ENCODE assay signal across 20 cellular contexts in genomic region chr1:9872430-9873165, GRCh38. TPM values are rescaled to one million over a fixed set of nuclear protein-coding genes. Genes with fewer than 3 reads are reported as not detected.
DNase-seq lines count a peak whose midpoint lies in the region; ATAC-seq, FAIRE-seq and TF ChIP-seq lines count a peak whose summit lies in the region.
"Had no signal": no experiment of that assay in that cellular context is flagged by ENCODE, and none has a peak within 500 bp of the region (broad histone marks: within the 10 kb centered on the region; RNA-seq: fewer than 3 reads in every experiment).

No MANE protein-coding gene starts in this region.

- ATAC-seq in K562 (no peak), GM21515 (IDR thresholded peaks at IDR 0.05; ENCODE audit: unreplicated experiment) (no peak), GM18907 (IDR thresholded peaks at IDR 0.05; ENCODE audit: unreplicated experiment) (no peak)
- ATAC-seq: left lobe of liver had no signal

- H3K36me3 Mint-ChIP-seq in neural progenitor cell = no peaks in the 10 kb centered on the region
- H3K36me3 Mint-ChIP-seq: naive B cell had no signal

- H2AFZ ChIP-seq in K562 (ENCODE audit: low read depth, low read length) (no peak overlapping the region), neural progenitor cell (replicated peaks) (no peak overlapping the region)

- POLR2A ChIA-PET in K562 (lab: Yijun Ruan, JAX) = interaction anchor here (0.5 to 2.3 kb wide), 9 partner anchors 10 to 339 kb away, joined by 3 to 17 read pairs (median 3); no protein-coding TSS in a partner anchor

- WGBS in K562 (ENCODE audit: insufficient coverage, low coverage, missing lambda C conversion rate) = 16% methylated on average over 11 of the region's 11 CpGs

- BruUV-seq in K562 (replicated peaks; lab: Mats Ljungman, UMichigan) = no TSS peak

- no peaks in the 10 kb centered on the region for H3K9me3 Mint-ChIP-seq in neural progenitor cell
- H3K9me3 Mint-ChIP-seq: naive B cell had no signal

- H3K9me3 ChIP-seq in K562 (replicated peaks; ENCODE audit: control insufficient read depth, insufficient read depth, low read depth, low read length) = no peaks in the 10 kb centered on the region
- no peaks in the 10 kb centered on the region for H3K9me3 ChIP-seq in neural progenitor cell (ENCODE audit: low read depth)
- H3K9me3 ChIP-seq: BE2C, tibial nerve had no signal

- peaks cover 3% of the 10 kb centered on the region for H3K27me3 Mint-ChIP-seq in neural progenitor cell (ENCODE audit: insufficient read depth, low read depth)
- H3K27me3 Mint-ChIP-seq: naive B cell had no signal

- no peak for TF ChIP-seq EP300 in K562 (IDR thresholded peaks at IDR 0.05; ENCODE audit: low read length)

- H3F3A ChIP-seq in neural progenitor cell (ENCODE audit: low read depth) = peaks cover 18% of the 10 kb centered on the region

- H3K4me1 Mint-ChIP-seq in neural progenitor cell = peaks cover 12% of the 10 kb centered on the region

- no peak for TF ChIP-seq RAD21 in K562 (CRISPR knock-in tag; conservative IDR thresholded peaks at IDR 0.05 in 1 of 2, IDR thresholded peaks at IDR 0.05 in 1 of 2)

- intact Hi-C loops in K562 (cut with micrococcal nuclease) = no loop called here

- H3K9me1 ChIP-seq in K562 (ENCODE audit: control insufficient read depth, insufficient read depth, low read length) = no peaks in the 10 kb centered on the region

- H3K4me3 Mint-ChIP-seq in neural progenitor cell = no peak overlapping the region
- H3K4me3 Mint-ChIP-seq: naive B cell had no signal

- peaks cover 1% of the 10 kb centered on the region for H4K20me1 ChIP-seq in K562 (replicated peaks; ENCODE audit: control insufficient read depth, insufficient read depth, low read length)
- H4K20me1 ChIP-seq in neural progenitor cell (ENCODE audit: low read depth) = peaks cover 7% of the 10 kb centered on the region

- CTCF ChIA-PET in K562 (lab: Yijun Ruan, JAX; ENCODE audit: low intra/inter-chr PET ratio) = interaction anchor here (1.0 kb wide), 1 partner anchor 555 kb away, joined by 3 read pairs; no protein-coding TSS in a partner anchor

- in situ Hi-C loops in K562 (cut with MboI) = loop anchor here (5.0 to 10.0 kb wide), 2 partner anchors 72 to 555 kb away; partner anchors contain the start of genes LZIC and NMNAT1
- in situ Hi-C loops in GM13976 (cut with MboI; ENCODE audit: low sequenced_read_pairs, unreplicated experiment) = loop anchor here (25.0 kb wide), 1 partner anchor 260 kb away; no protein-coding TSS in a partner anchor

- H3K27me3 ChIP-seq in K562 (ENCODE audit: control insufficient read depth in 2 of 2, insufficient read depth in 2 of 2, low read length in 2 of 2) (no peaks in the 10 kb centered on the region), neural progenitor cell (no peaks in the 10 kb centered on the region)
- H3K27me3 ChIP-seq: BE2C, tibial nerve had no signal

- DNase-seq in ELR (ENCODE audit: low read depth) (peak; percentile 63), NCI-H446 (lab: John Stamatoyannopoulos, UW) (peak; percentile 90 to 95), K562 (ENCODE audit: extremely low read depth in 1 of 4, low spot score in 3 of 4) (no peak), neural progenitor cell (ENCODE audit: low spot score) (no peak), RCC 7860 (ENCODE audit: low spot score) (no peak), GM13976 (ENCODE audit: low spot score) (no peak)
- DNase-seq: BE2C; EL; naive B cell; NCI-H1105; NCI-H774; retina; stimulated activated CD4-positive, alpha-beta T cell treated with anti-CD3 and anti-CD28 coated beads, Interleukin-2, amount 100 ng/mL, for 48 hours had no signal

- TF ChIP-seq CTCF in K562 (IDR thresholded peaks at IDR 0.05 in 2 of 3, conservative IDR thresholded peaks at IDR 0.05 in 1 of 3; ENCODE audit: insufficient read depth in 2 of 3, low read depth in 1 of 3, low read length in 3 of 3) (no peak), neural progenitor cell (IDR thresholded peaks at IDR 0.05) (no peak), GM13976 (IDR thresholded peaks at IDR 0.05; ENCODE audit: borderline replicate concordance, control extremely low read depth, extremely low read depth, insufficient read depth, missing control alignments) (no peak)

- H3K4me2 ChIP-seq in K562 (ENCODE audit: insufficient read depth, low read length) = no peak overlapping the region
- H3K4me2 ChIP-seq in neural progenitor cell = no peak overlapping the region

- H3K79me2 ChIP-seq in K562 (ENCODE audit: control insufficient read depth, insufficient read depth, low read length) (no peaks in the 10 kb centered on the region), neural progenitor cell (ENCODE audit: low read depth) (no peaks in the 10 kb centered on the region)

- FAIRE-seq in K562 (lab: Jason Lieb, UNC) = peak; percentile 23
- no peak for FAIRE-seq in RCC 7860 (lab: Jason Lieb, UNC)
- FAIRE-seq: GM12891, GM19239 had no signal

- H3K4me1 ChIP-seq in K562 (replicated peaks in 1 of 2; ENCODE audit: control insufficient read depth in 2 of 2, insufficient read depth in 2 of 2, low read length in 2 of 2) = peaks cover 5 to 24% of the 10 kb centered on the region in 2 experiments; a peak in 4 of 5 replicates
- H3K4me1 ChIP-seq in neural progenitor cell = peaks cover 9% of the 10 kb centered on the region
- H3K4me1 ChIP-seq: BE2C had no signal

- H3K9ac ChIP-seq in K562 (ENCODE audit: insufficient read depth in 1 of 2, low read depth in 2 of 2, low read length in 2 of 2) = peak overlapping the region in 1 of 2 experiments; percentile 53; a peak in 2 of 4 replicates
- peak overlapping the region; percentile 37 for H3K9ac ChIP-seq in neural progenitor cell

- peaks cover 3% of the 10 kb centered on the region; the same call in 1 of the 3 replicates for H3K36me3 ChIP-seq in K562 (ENCODE audit: control insufficient read depth, insufficient read depth, low read length)
- no peaks in the 10 kb centered on the region for H3K36me3 ChIP-seq in neural progenitor cell
- H3K36me3 ChIP-seq: BE2C had no signal

- H3K27ac ChIP-seq in K562 (ENCODE audit: extremely low read depth, low read depth, low read length) (no peak overlapping the region), neural progenitor cell (no peak overlapping the region)
- H3K27ac ChIP-seq: VCaP had no signal

- TF ChIP-seq POLR2A in K562 (conservative IDR thresholded peaks at IDR 0.05) = no peak

- H3K27ac Mint-ChIP-seq in neural progenitor cell = no peak overlapping the region

- no peak overlapping the region for H3K4me3 ChIP-seq in K562
- H3K4me3 ChIP-seq in neural progenitor cell = no peak overlapping the region
- H3K4me3 ChIP-seq: tibial nerve had no signal

TF ChIP-seq in K562, 482 proteins besides CTCF, POLR2A, EP300 and RAD21 (continues in another document):
- TF ChIP-seq ZNF41 (CRISPR knock-in tag; conservative IDR thresholded peaks at IDR 0.05) = no peak
- TF ChIP-seq ETV1 (tag; conservative IDR thresholded peaks at IDR 0.05; ENCODE audit: low read depth) = no peak
- no peak for TF ChIP-seq ZNF75A (CRISPR knock-in tag; IDR thresholded peaks at IDR 0.05)
- no peak for TF ChIP-seq TCF3 (CRISPR knock-in tag; IDR thresholded peaks at IDR 0.05)
- TF ChIP-seq BCOR (IDR thresholded peaks at IDR 0.05) = no peak
- no peak for TF ChIP-seq MLX (CRISPR knock-in tag; conservative IDR thresholded peaks at IDR 0.05)

RNA-seq across cellular contexts. Expression of gene CTNNBIP1, which starts 37.5 kb away (rescaled TPM):
- 6.8 and 10.7 TPM in 2 replicates for total RNA-seq in K562 (2011; cell fraction: chromatin; rRNA removed; ENCODE audit: low replicate concordance)
- 8.0 and 8.3 TPM in 2 replicates for total RNA-seq in K562 (2011; cell fraction: nucleolus; rRNA removed)
- total RNA-seq in K562 (2011; cell fraction: nucleoplasm; rRNA removed) = 7.6 and 7.8 TPM in 2 replicates
- total RNA-seq in K562 (2014; rRNA removed) (27.6 and 30.0 TPM in 2 replicates), K562 (2014; rRNA removed; fragmentation: Illumina TruSeq; extraction: Trizol) (6.9 and 11.5 TPM in 2 replicates), K562 (2015; rRNA removed; fragmentation: Illumina TruSeq; extraction: Trizol) (12.3 and 14.7 TPM in 2 replicates), K562 (2021) (26.3 and 27.1 TPM in 2 replicates), neural progenitor cell (ENCODE audit: low replicate concordance) (68.8 and 96.0 TPM in 2 replicates)
- polyA plus RNA-seq in K562 (2011; rRNA removed) (29.2 and 37.0 TPM in 2 replicates), K562 (2014; fragmentation: Illumina TruSeq; extraction: Trizol) (10.1 and 10.2 TPM in 2 replicates), K562 (2014; fragmentation: Nextera tagmentation; extraction: Ambion mirVana) (under 1 TPM; 0.65 to 0.78 TPM), K562 (2014; rRNA removed) (17.5 and 28.5 TPM in 2 replicates)
- polyA plus RNA-seq in K562 (2011; cell fraction: cytosol; rRNA removed) = 30.0 and 36.2 TPM in 2 replicates
- polyA plus RNA-seq in K562 (2011; cell fraction: nucleus; rRNA removed) = 12.6 and 16.6 TPM in 2 replicates
- polyA plus RNA-seq in K562 (2012) = 24.1 and 49.0 TPM in 2 replicates
- 13.0 and 17.0 TPM in 2 replicates for polyA minus RNA-seq in K562 (2011; rRNA and poly(A)+ RNA removed)
- polyA minus RNA-seq in K562 (2011; cell fraction: cytosol; rRNA and poly(A)+ RNA removed) = 20.5 and 28.2 TPM in 2 replicates
- 2.0 and 3.0 TPM in 2 replicates for polyA minus RNA-seq in K562 (2011; cell fraction: nucleus; rRNA and poly(A)+ RNA removed)

RNA-seq across cellular contexts. Expression of gene CLSTN1, which starts 48.8 kb away (rescaled TPM):
- total RNA-seq in K562 (2011; cell fraction: chromatin; rRNA removed; ENCODE audit: low replicate concordance) = 28.6 and 38.8 TPM in 2 replicates
- 33.0 and 36.4 TPM in 2 replicates for total RNA-seq in K562 (2011; cell fraction: nucleolus; rRNA removed)
- total RNA-seq in K562 (2011; cell fraction: nucleoplasm; rRNA removed) = 31.8 and 34.3 TPM in 2 replicates
- 13.9 and 19.7 TPM in 2 replicates for total RNA-seq in K562 (2014; rRNA removed)
- 8.6 and 10.0 TPM in 2 replicates for total RNA-seq in K562 (2014; rRNA removed; fragmentation: Illumina TruSeq; extraction: Trizol)
- total RNA-seq in K562 (2015; rRNA removed; fragmentation: Illumina TruSeq; extraction: Trizol) = 13.3 and 13.5 TPM in 2 replicates
- total RNA-seq in K562 (2021) = 32.5 TPM in 2 replicates
- 3.7 and 6.1 TPM in 2 replicates for polyA plus RNA-seq in K562 (2011; rRNA removed)
- polyA plus RNA-seq in K562 (2011; cell fraction: cytosol; rRNA removed) = 4.9 and 6.7 TPM in 2 replicates
- polyA plus RNA-seq in K562 (2011; cell fraction: nucleus; rRNA removed) = 8.9 and 10.5 TPM in 2 replicates
- 28.2 and 42.9 TPM in 2 replicates for polyA plus RNA-seq in K562 (2012)
- 23.9 and 26.8 TPM in 2 replicates for polyA plus RNA-seq in K562 (2014; fragmentation: Illumina TruSeq; extraction: Trizol)
- 1 to 10 TPM; 1.1 to 1.6 TPM for polyA plus RNA-seq in K562 (2014; fragmentation: Nextera tagmentation; extraction: Ambion mirVana)
- 12.5 and 13.8 TPM in 2 replicates for polyA plus RNA-seq in K562 (2014; rRNA removed)
- polyA minus RNA-seq in K562 (2011; rRNA and poly(A)+ RNA removed) = 5.4 and 5.5 TPM in 2 replicates
- 11.1 and 17.9 TPM in 2 replicates for polyA minus RNA-seq in K562 (2011; cell fraction: cytosol; rRNA and poly(A)+ RNA removed)
- 2.8 and 4.9 TPM in 2 replicates for polyA minus RNA-seq in K562 (2011; cell fraction: nucleus; rRNA and poly(A)+ RNA removed)
- total RNA-seq in neural progenitor cell (ENCODE audit: low replicate concordance) = 75.4 and 112 TPM in 2 replicates

Comparison
In these comparisons a context has a peak if more than half of its experiments do, and no peak if none do; other contexts are left out.
1. DNase-seq: peak in ELR (single experiment) and NCI-H446 (2 of 2); none in K562 (0 of 4), neural progenitor cell (single experiment), RCC 7860 (single experiment) and GM13976 (single experiment).